ENCODE assay signal across 8 cellular contexts in genomic region chr6:81854474-81854873, GRCh38.
"Had no signal": no experiment of that assay in that cellular context is flagged by ENCODE, and none has a peak within 500 bp of the region (broad histone marks: within the 10 kb centered on the region; RNA-seq: fewer than 3 reads in every experiment).

No MANE protein-coding gene starts in this region.

- H3K4me3 ChIP-seq: GM12878 had no signal

- FAIRE-seq: G401.6, GM12878, GM12891, GM12892, GM18507, GM19239 had no signal

- DNase-seq: GDM1, GF-D8 had no signal

- ATAC-seq: GM12878 had no signal
